ENCODE assay signal across 9 cellular contexts in genomic region chr20:2752631-2753455, GRCh38. TPM values are rescaled to one million over a fixed set of nuclear protein-coding genes. Genes with fewer than 3 reads are reported as not detected.
A peak's percentile ranks its signal among the peaks of the same experiment; 100 is the strongest.
DNase-seq lines count a peak whose midpoint lies in the region; ATAC-seq and TF ChIP-seq lines count a peak whose summit lies in the region.
"Had no signal": no experiment of that assay in that cellular context is flagged by ENCODE, and none has a peak within 500 bp of the region (broad histone marks: within the 10 kb centered on the region; RNA-seq: fewer than 3 reads in every experiment).

No MANE protein-coding gene starts in this region.

- TF ChIP-seq RAD21 in neural cell (conservative IDR thresholded peaks at IDR 0.05) = peak; percentile 36

- H3K9ac ChIP-seq in neural cell (ENCODE audit: low read length) = no peak overlapping the region

- ATAC-seq in HG02870 (IDR thresholded peaks at IDR 0.05; ENCODE audit: unreplicated experiment) (no peak), HG03097 (IDR thresholded peaks at IDR 0.05; ENCODE audit: low FRiP score, unreplicated experiment) (no peak)

- no peaks in the 10 kb centered on the region for H3F3A ChIP-seq in neural cell (ENCODE audit: insufficient read depth, low read length, poor library complexity, severe bottlenecking)

- TF ChIP-seq EP300 in neural cell (conservative IDR thresholded peaks at IDR 0.05; ENCODE audit: poor library complexity, severe bottlenecking) = no peak

- H3K4me3 Mint-ChIP-seq in activated CD4-positive, alpha-beta memory T cell treated with anti-CD3 and anti-CD28 coated beads, Interleukin-2, amount 10 ng/mL, durations not matched to agents 7 days and 5 days = peak overlapping the region; percentile 74

- H3K27me3 Mint-ChIP-seq in activated CD4-positive, alpha-beta memory T cell treated with anti-CD3 and anti-CD28 coated beads, Interleukin-2, amount 10 ng/mL, durations not matched to agents 7 days and 5 days = peaks cover 62% of the 10 kb centered on the region

- POLR2A ChIA-PET in activated CD4-positive, alpha-beta memory T cell treated with anti-CD3 and anti-CD28 coated beads, Interleukin-2, amount 10 ng/mL, durations not matched to agents 7 days and 5 days (lab: Charles Lee) = interaction anchor here (1.0 to 2.2 kb wide), 4 partner anchors 9 to 99 kb away, joined by 3 to 6 read pairs (median 6); no protein-coding TSS in a partner anchor

- H3K9me3 ChIP-seq in esophagus (ENCODE audit: control insufficient read depth in 2 of 2, insufficient read depth in 1 of 2, low read depth in 1 of 2, low read length in 1 of 2) (no peaks in the 10 kb centered on the region), neural cell (ENCODE audit: low read length) (no peaks in the 10 kb centered on the region)

- no peaks in the 10 kb centered on the region for H3K36me3 Mint-ChIP-seq in activated CD4-positive, alpha-beta memory T cell treated with anti-CD3 and anti-CD28 coated beads, Interleukin-2, amount 10 ng/mL, durations not matched to agents 7 days and 5 days (ENCODE audit: low read depth)

- H3K4me3 ChIP-seq in esophagus (ENCODE audit: low read depth in 1 of 2, low read length in 2 of 2) (peak overlapping the region; percentile 40 to 44), neural cell (ENCODE audit: low read length) (peak overlapping the region; percentile 51)

- CTCF ChIA-PET in activated CD4-positive, alpha-beta memory T cell treated with anti-CD3 and anti-CD28 coated beads, Interleukin-2, amount 10 ng/mL, durations not matched to agents 7 days and 5 days (lab: Charles Lee) = interaction anchor here (0.8 to 2.5 kb wide), 9 partner anchors 9 to 92 kb away, joined by 3 to 21 read pairs (median 4); partner anchors contain the start of gene IDH3B

- peaks cover 9 to 12% of the 10 kb centered on the region in 2 donors for H3K4me1 ChIP-seq in esophagus (ENCODE audit: control insufficient read depth in 2 of 2, insufficient read depth in 2 of 2, low read length in 1 of 2)

- H2AFZ ChIP-seq in neural cell (ENCODE audit: low read depth, low read length) = no peak overlapping the region

- no peak overlapping the region for H3K27ac ChIP-seq in esophagus (ENCODE audit: low read depth in 2 of 2, low read length in 1 of 2)
- no peak overlapping the region for H3K27ac ChIP-seq in neural cell (ENCODE audit: low read length)
- H3K27ac ChIP-seq: epithelial cell of prostate had no signal

- DNase-seq in DMS 273 (lab: John Stamatoyannopoulos, UW; ENCODE audit: unreplicated experiment) = peak; percentile 87
- no peak for DNase-seq in DMS 273 treated with DMSO at 0.1 percent for 48 hours (lab: John Stamatoyannopoulos, UW)
- DNase-seq in M059J (ENCODE audit: low read depth) = peak; percentile 51
- peak; percentile 48 for DNase-seq in activated CD4-positive, alpha-beta memory T cell treated with anti-CD3 and anti-CD28 coated beads, Interleukin-2, amount 10 ng/mL, durations not matched to agents 7 days and 5 days

- H3K9me2 ChIP-seq in neural cell (ENCODE audit: insufficient read depth, low read length) = no peaks in the 10 kb centered on the region

- H3K36me3 ChIP-seq in esophagus (ENCODE audit: control insufficient read depth in 2 of 2, insufficient read depth in 2 of 2, low read length in 1 of 2) = no peaks in the 10 kb centered on the region
- H3K36me3 ChIP-seq in neural cell (ENCODE audit: insufficient read depth, low read length) = no peaks in the 10 kb centered on the region

- H3K79me2 ChIP-seq in neural cell (replicated peaks; ENCODE audit: insufficient read depth, low read length) = no peaks in the 10 kb centered on the region

- WGBS in esophagus, 2 donors = 10 to 13% methylated on average over 39 to 41 of the region's 41 CpGs

- TF ChIP-seq CTCF in neural cell (IDR thresholded peaks at IDR 0.05; ENCODE audit: poor library complexity, severe bottlenecking) = peak; percentile 62

- H3K4me2 ChIP-seq in neural cell (ENCODE audit: low read length) = no peak overlapping the region

- no peaks in the 10 kb centered on the region for H3K27me3 ChIP-seq in esophagus (ENCODE audit: control insufficient read depth in 1 of 2, insufficient read depth in 2 of 2, low read length in 2 of 2)
- peaks cover 66% of the 10 kb centered on the region for H3K27me3 ChIP-seq in neural cell (ENCODE audit: insufficient read depth, low read depth, low read length)

- H3K27ac Mint-ChIP-seq in activated CD4-positive, alpha-beta memory T cell treated with anti-CD3 and anti-CD28 coated beads, Interleukin-2, amount 10 ng/mL, durations not matched to agents 7 days and 5 days = no peak overlapping the region

- H4K20me1 ChIP-seq in neural cell (ENCODE audit: insufficient read depth) = no peaks in the 10 kb centered on the region

- H3K4me1 Mint-ChIP-seq in activated CD4-positive, alpha-beta memory T cell treated with anti-CD3 and anti-CD28 coated beads, Interleukin-2, amount 10 ng/mL, durations not matched to agents 7 days and 5 days = peaks cover 27% of the 10 kb centered on the region

- no peaks in the 10 kb centered on the region for H3K9me3 Mint-ChIP-seq in activated CD4-positive, alpha-beta memory T cell treated with anti-CD3 and anti-CD28 coated beads, Interleukin-2, amount 10 ng/mL, durations not matched to agents 7 days and 5 days

TF ChIP-seq in neural cell, 6 proteins besides CTCF, POLR2A, EP300 and RAD21:
- peak; percentile 34 for TF ChIP-seq SMC3 (conservative IDR thresholded peaks at IDR 0.05; ENCODE audit: poor library complexity)
- TF ChIP-seq POLR2AphosphoS5 (IDR thresholded peaks at IDR 0.05) = no peak
TF ChIP-seq in neural cell: peak in this region for 1.

RNA-seq across cellular contexts. Expression of gene CPXM1, which starts 47.6 kb away (rescaled TPM):
- 0.15 and 0.42 TPM in 2 replicates for total RNA-seq in M059J (2014; rRNA removed; shearing (Covaris generic))
- total RNA-seq in activated CD4-positive, alpha-beta memory T cell treated with anti-CD3 and anti-CD28 coated beads, Interleukin-2, amount 10 ng/mL, durations not matched to agents 7 days and 5 days = under 1 TPM; 0.20 to 0.33 TPM
- polyA plus RNA-seq in esophagus = 1 to 10 TPM in 1 of 2 donors, under 1 TPM in 1; 0.28 to 2.5 TPM
- polyA plus RNA-seq in neural cell = 42.1 and 44.0 TPM in 2 replicates
- polyA minus RNA-seq in neural cell = 14.9 and 15.5 TPM in 2 replicates
